Comparison of ENCODE assay signal across 16 cellular contexts in genomic region chr9:125995006-125995405, GRCh38.
DNase-seq lines count a peak whose midpoint lies in the region; ATAC-seq lines count a peak whose summit lies in the region.
"Had no signal": no experiment of that assay in that cellular context is flagged by ENCODE, and none has a peak within 500 bp of the region (broad histone marks: within the 10 kb centered on the region; RNA-seq: fewer than 3 reads in every experiment).

No MANE protein-coding gene starts in this region.

- no peak overlapping the region for H4K8ac ChIP-seq in neuronal stem cell (ENCODE audit: low read depth, low read length)

- peak overlapping the region; percentile 66 for H2AK5ac ChIP-seq in neuronal stem cell (ENCODE audit: low read depth, low read length)

- H2BK15ac ChIP-seq in neuronal stem cell (ENCODE audit: low read length) = no peak overlapping the region

- POLR2A ChIA-PET in activated naive CD8-positive, alpha-beta T cell treated with anti-CD3 and anti-CD28 coated beads, Interleukin-2, amount 10 ng/mL, durations not matched to agents 7 days and 5 days (lab: Charles Lee) = no interaction called here

- H3K18ac ChIP-seq in neuronal stem cell (ENCODE audit: low read length) = peak overlapping the region; percentile 6

- H3K4ac ChIP-seq in neuronal stem cell (ENCODE audit: low read length) = no peak overlapping the region

- H3K36me3 ChIP-seq in BLaER1 (no peaks in the 10 kb centered on the region), neuronal stem cell (replicated peaks in 1 of 2; ENCODE audit: control insufficient read depth in 2 of 2, insufficient read depth in 2 of 2, low read length in 2 of 2) (no peaks in the 10 kb centered on the region)

- H2BK12ac ChIP-seq in neuronal stem cell (ENCODE audit: low read length) = no peak overlapping the region

- H3K14ac ChIP-seq in neuronal stem cell (ENCODE audit: low read length) = no peak overlapping the region

- ATAC-seq in activated naive CD8-positive, alpha-beta T cell treated with anti-CD3 and anti-CD28 coated beads, Interleukin-2, amount 10 ng/mL, durations not matched to agents 7 days and 5 days (ENCODE audit: low read depth) = no peak
- ATAC-seq: CD8-positive, alpha-beta T cell; HCT116 had no signal

- H3K27me3 ChIP-seq in BLaER1 (no peaks in the 10 kb centered on the region), neuronal stem cell (ENCODE audit: control insufficient read depth in 3 of 3, insufficient read depth in 3 of 3, low read depth in 1 of 3, low read length in 3 of 3) (peaks cover 0 to 11% (median 0%) of the 10 kb centered on the region in 3 experiments)

- WGBS in neuronal stem cell (ENCODE audit: extremely low coverage in 2 of 2, insufficient read length in 2 of 2, insufficient replicate concordance in 1 of 2), 2 donors = no CpG with 5 or more reads among the region's 5 CpGs

- H3K4me2 ChIP-seq in BLaER1 (peak overlapping the region; percentile 49), neuronal stem cell (ENCODE audit: insufficient read depth, low read length, poor library complexity, severe bottlenecking) (no peak overlapping the region)

- no peaks in the 10 kb centered on the region for H3K9me3 Mint-ChIP-seq in activated naive CD8-positive, alpha-beta T cell treated with anti-CD3 and anti-CD28 coated beads, Interleukin-2, amount 10 ng/mL, durations not matched to agents 7 days and 5 days
- no peaks in the 10 kb centered on the region for H3K9me3 Mint-ChIP-seq in activated naive CD8-positive, alpha-beta T cell treated with anti-CD3 and anti-CD28 coated beads for 36 hours
- H3K9me3 Mint-ChIP-seq: CD8-positive, alpha-beta T cell had no signal

- H3K36me3 Mint-ChIP-seq in activated naive CD8-positive, alpha-beta T cell treated with anti-CD3 and anti-CD28 coated beads, Interleukin-2, amount 10 ng/mL, durations not matched to agents 7 days and 5 days = no peaks in the 10 kb centered on the region
- no peaks in the 10 kb centered on the region for H3K36me3 Mint-ChIP-seq in activated naive CD8-positive, alpha-beta T cell treated with anti-CD3 and anti-CD28 coated beads for 36 hours
- H3K36me3 Mint-ChIP-seq: CD8-positive, alpha-beta T cell had no signal

- no peak overlapping the region for H4K91ac ChIP-seq in neuronal stem cell (ENCODE audit: low read depth, low read length, poor library complexity)

- H3K9ac ChIP-seq in BLaER1 = no peak overlapping the region
- H3K9ac ChIP-seq in neuronal stem cell (ENCODE audit: low read depth, low read length, poor library complexity) = no peak overlapping the region

- DNase-seq in activated naive CD8-positive, alpha-beta T cell treated with anti-CD3 and anti-CD28 coated beads, Interleukin-2, amount 10 ng/mL, durations not matched to agents 7 days and 5 days = peak; percentile 9
- no peak for DNase-seq in activated naive CD8-positive, alpha-beta T cell treated with anti-CD3 and anti-CD28 coated beads for 36 hours
- DNase-seq in D341Med (ENCODE audit: low spot score) (peak; percentile 9), neuronal stem cell (ENCODE audit: low spot score) (no peak), SKM-1 treated with dmso at 0.1 percent for 144 hours (lab: John Stamatoyannopoulos, UW; ENCODE audit: unreplicated experiment) (no peak), GOT3 (lab: John Stamatoyannopoulos, UW) (no peak), NCI-H2171 treated with DMSO at 0.1 percent for 48 hours (lab: John Stamatoyannopoulos, UW) (no peak)
- DNase-seq: ACHN; CD8-positive, alpha-beta T cell; COR-L47; DND-41; GDM1; IMR-90 had no signal

- H3K4me3 ChIP-seq in BLaER1 (no peak overlapping the region), neuronal stem cell (ENCODE audit: low read length in 2 of 2) (no peak overlapping the region)

- H2BK120ac ChIP-seq in neuronal stem cell (ENCODE audit: low read depth, low read length) = peak overlapping the region; percentile 75

- H3K79me1 ChIP-seq in neuronal stem cell (ENCODE audit: low read depth, low read length) = no peaks in the 10 kb centered on the region

- H2AFZ ChIP-seq in neuronal stem cell (ENCODE audit: low read length) = no peak overlapping the region

- H4K20me1 ChIP-seq in BLaER1 = no peaks in the 10 kb centered on the region

- H3K27ac ChIP-seq in BLaER1 (no peak overlapping the region), neuronal stem cell (replicated peaks; ENCODE audit: low read length) (no peak overlapping the region)
- H3K27ac ChIP-seq: C4-2B had no signal

- no peaks in the 10 kb centered on the region for H3K9me3 ChIP-seq in BLaER1
- no peaks in the 10 kb centered on the region for H3K9me3 ChIP-seq in neuronal stem cell (replicated peaks in 1 of 2; ENCODE audit: control insufficient read depth in 2 of 2, insufficient read depth in 1 of 2, low read depth in 1 of 2, low read length in 2 of 2)

- H3K4me1 ChIP-seq in BLaER1 = peaks cover 22% of the 10 kb centered on the region
- peaks cover 0 to 2% of the 10 kb centered on the region in 2 donors for H3K4me1 ChIP-seq in neuronal stem cell (ENCODE audit: control insufficient read depth in 2 of 2, insufficient read depth in 1 of 2, low read depth in 1 of 2, low read length in 2 of 2)

- H2BK5ac ChIP-seq in neuronal stem cell (ENCODE audit: low read length) = no peak overlapping the region

- H3K4me1 Mint-ChIP-seq in activated naive CD8-positive, alpha-beta T cell treated with anti-CD3 and anti-CD28 coated beads, Interleukin-2, amount 10 ng/mL, durations not matched to agents 7 days and 5 days = no peaks in the 10 kb centered on the region
- no peaks in the 10 kb centered on the region for H3K4me1 Mint-ChIP-seq in activated naive CD8-positive, alpha-beta T cell treated with anti-CD3 and anti-CD28 coated beads for 36 hours

- no peak overlapping the region for H3K23ac ChIP-seq in neuronal stem cell (ENCODE audit: low read depth, low read length, poor library complexity)

- no peak overlapping the region for H3K4me3 Mint-ChIP-seq in activated naive CD8-positive, alpha-beta T cell treated with anti-CD3 and anti-CD28 coated beads, Interleukin-2, amount 10 ng/mL, durations not matched to agents 7 days and 5 days
- H3K4me3 Mint-ChIP-seq in activated naive CD8-positive, alpha-beta T cell treated with anti-CD3 and anti-CD28 coated beads for 36 hours = no peak overlapping the region
- H3K4me3 Mint-ChIP-seq: CD8-positive, alpha-beta T cell had no signal

- H3K27ac Mint-ChIP-seq in activated naive CD8-positive, alpha-beta T cell treated with anti-CD3 and anti-CD28 coated beads, Interleukin-2, amount 10 ng/mL, durations not matched to agents 7 days and 5 days = no peak overlapping the region
- H3K27ac Mint-ChIP-seq in activated naive CD8-positive, alpha-beta T cell treated with anti-CD3 and anti-CD28 coated beads for 36 hours = no peak overlapping the region
- H3K27ac Mint-ChIP-seq: CD8-positive, alpha-beta T cell had no signal

- H3K27me3 Mint-ChIP-seq in activated naive CD8-positive, alpha-beta T cell treated with anti-CD3 and anti-CD28 coated beads, Interleukin-2, amount 10 ng/mL, durations not matched to agents 7 days and 5 days = peaks cover 3% of the 10 kb centered on the region
- no peaks in the 10 kb centered on the region for H3K27me3 Mint-ChIP-seq in activated naive CD8-positive, alpha-beta T cell treated with anti-CD3 and anti-CD28 coated beads for 36 hours

Comparison
In these comparisons a context has a peak if more than half of its experiments do, and no peak if none do; other contexts are left out.
1. DNase-seq: peak in activated naive CD8-positive, alpha-beta T cell treated with anti-CD3 and anti-CD28 coated beads, Interleukin-2, amount 10 ng/mL, durations not matched to agents 7 days and 5 days (single experiment) and D341Med (single experiment); none in activated naive CD8-positive, alpha-beta T cell treated with anti-CD3 and anti-CD28 coated beads for 36 hours (single experiment), neuronal stem cell (single experiment), SKM-1 treated with dmso at 0.1 percent for 144 hours (single experiment), GOT3 (single experiment) and NCI-H2171 treated with DMSO at 0.1 percent for 48 hours (single experiment).